Comparison of ENCODE assay signal across 11 cellular contexts in genomic region chr10:124523301-124523871, GRCh38.
A peak's percentile ranks its signal among the peaks of the same experiment; 100 is the strongest.
DNase-seq lines count a peak whose midpoint lies in the region; ATAC-seq and TF ChIP-seq lines count a peak whose summit lies in the region.
"Had no signal": no experiment of that assay in that cellular context is flagged by ENCODE, and none has a peak within 500 bp of the region (broad histone marks: within the 10 kb centered on the region; RNA-seq: fewer than 3 reads in every experiment).

No MANE protein-coding gene starts in this region.

- no peaks in the 10 kb centered on the region for H3K36me3 ChIP-seq in endodermal cell (ENCODE audit: control insufficient read depth, insufficient read depth, low read length)
- H3K36me3 ChIP-seq in neuron (ENCODE audit: insufficient read depth, low read length) = no peaks in the 10 kb centered on the region

- H3K4me3 Mint-ChIP-seq in endodermal cell = no peak overlapping the region
- H3K4me3 Mint-ChIP-seq: T-helper 1 cell treated with Interleukin-12 subunit alpha and Interleukin-12 subunit beta and Interleukin-4 antibody, amounts not matched to agents 30 μg/mL and 1 μg/mL, for 36 hours had no signal

- no peaks in the 10 kb centered on the region for H3K4me1 ChIP-seq in endodermal cell (ENCODE audit: control insufficient read depth, insufficient read depth, low read length)
- H3K4me1 ChIP-seq in neuron (ENCODE audit: insufficient read depth, low read length) = peaks cover 15% of the 10 kb centered on the region

- H3K36me3 Mint-ChIP-seq in endodermal cell (ENCODE audit: low read depth) = peaks cover 9% of the 10 kb centered on the region

- no peak overlapping the region for H3K4me3 ChIP-seq in endodermal cell (ENCODE audit: low read length)
- H3K4me3 ChIP-seq in neuron (ENCODE audit: low read length) = peak overlapping the region; percentile 7

- no peak for TF ChIP-seq CTCF in endodermal cell (conservative IDR thresholded peaks at IDR 0.05)

- no peak overlapping the region for H3K27ac Mint-ChIP-seq in endodermal cell
- H3K27ac Mint-ChIP-seq: T-helper 1 cell treated with Interleukin-12 subunit alpha and Interleukin-12 subunit beta and Interleukin-4 antibody, amounts not matched to agents 30 μg/mL and 1 μg/mL, for 36 hours had no signal

- H3K9me3 ChIP-seq in endodermal cell (ENCODE audit: control insufficient read depth, low read length) (no peaks in the 10 kb centered on the region), neuron (ENCODE audit: low read length) (no peaks in the 10 kb centered on the region)

- no peaks in the 10 kb centered on the region for H3K4me1 Mint-ChIP-seq in endodermal cell

- no peaks in the 10 kb centered on the region for H3K9me3 Mint-ChIP-seq in endodermal cell
- H3K9me3 Mint-ChIP-seq: T-helper 1 cell treated with Interleukin-12 subunit alpha and Interleukin-12 subunit beta and Interleukin-4 antibody, amounts not matched to agents 30 μg/mL and 1 μg/mL, for 36 hours had no signal

- H3K27ac ChIP-seq in endodermal cell (ENCODE audit: low read depth, low read length) = no peak overlapping the region

- no peak for ATAC-seq in GM18498 (IDR thresholded peaks at IDR 0.05; ENCODE audit: unreplicated experiment)

- H3K27me3 ChIP-seq in endodermal cell (ENCODE audit: control insufficient read depth, insufficient read depth, low read length, poor library complexity, severe bottlenecking) (no peaks in the 10 kb centered on the region), neuron (ENCODE audit: insufficient read depth, low read length) (no peaks in the 10 kb centered on the region)

- no peak overlapping the region for H3K9ac ChIP-seq in endodermal cell (ENCODE audit: extremely low read depth, low read length, poor library complexity, severe bottlenecking)

- H3K27me3 Mint-ChIP-seq in endodermal cell (ENCODE audit: insufficient read depth) = no peaks in the 10 kb centered on the region

- no peak overlapping the region for H2AFZ ChIP-seq in neuron (ENCODE audit: low read depth, low read length)

- peak; percentile 37 for DNase-seq in AG08396 (ENCODE audit: low spot score)
- peak; percentile 31 for DNase-seq in NCI-H69 (lab: John Stamatoyannopoulos, UW)
- DNase-seq in endodermal cell = peak; percentile 47
- no peak for DNase-seq in activated gamma-delta T cell (lab: John Stamatoyannopoulos, UW)
- DNase-seq in cerebellum (ENCODE audit: low spot score) = no peak
- no peak for DNase-seq in putamen (ENCODE audit: low spot score)
- DNase-seq: activated naive CD4-positive, alpha-beta T cell treated with Interleukin-2 at 50 U/mL for 16 hours; NCI-H2107 had no signal

- 80 to 84% methylated on average over 16 to 17 of the region's 17 CpGs for WGBS in endodermal cell (ENCODE audit: insufficient coverage in 1 of 2, insufficient read length in 1 of 2), 2 experiments

Comparison
In these comparisons a context has a peak if more than half of its experiments do, and no peak if none do; other contexts are left out.
1. DNase-seq: peak in AG08396 (single experiment), NCI-H69 (single experiment) and endodermal cell (single experiment); none in activated gamma-delta T cell (single experiment), cerebellum (single experiment) and putamen (single experiment).